Comparison of ENCODE assay signal across 16 cellular contexts in the genomic region with DNA sequence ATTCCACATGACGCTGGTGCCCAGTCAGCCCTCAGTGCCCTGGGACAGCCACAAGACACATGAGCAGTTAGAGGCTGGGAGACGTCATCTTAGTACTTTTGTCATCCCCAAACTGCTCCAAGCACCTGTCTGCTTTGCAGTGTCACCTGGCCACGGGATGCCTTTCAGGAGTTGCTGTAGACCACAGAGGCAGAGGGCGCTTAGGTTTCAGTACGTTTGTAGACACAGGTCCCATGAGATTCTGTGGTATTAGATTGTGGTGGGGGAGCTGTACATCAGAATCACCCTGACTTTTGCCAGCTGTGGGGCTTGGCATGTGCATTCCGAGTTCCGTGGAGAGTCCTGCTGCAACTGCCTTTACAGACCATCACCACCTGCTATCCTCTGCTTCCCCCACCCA. TPM values are rescaled to one million over a fixed set of nuclear protein-coding genes. Genes with fewer than 3 reads are reported as not detected.
DNase-seq lines count a peak whose midpoint lies in the region; ATAC-seq and TF ChIP-seq lines count a peak whose summit lies in the region.
"Had no signal": no experiment of that assay in that cellular context is flagged by ENCODE, and none has a peak within 500 bp of the region (broad histone marks: within the 10 kb centered on the region; RNA-seq: fewer than 3 reads in every experiment).

No MANE protein-coding gene starts in this region.

- H3K79me2 ChIP-seq in osteoblast (ENCODE audit: insufficient read depth, low read length), result peaks cover 4% of the 10 kb centered on the region

- TF ChIP-seq CTCF in GM12865 (IDR thresholded peaks at IDR 0.05; ENCODE audit: insufficient read depth, low read depth, low read length, missing control alignments) (no peak), activated B cell treated with CpG ODN at 0.5 μM for 24 hours (IDR thresholded peaks at IDR 0.05) (no peak), osteoblast (IDR thresholded peaks at IDR 0.05; ENCODE audit: extremely low read depth, low read depth, low read length) (no peak)

- H3K27ac ChIP-seq in osteoblast (ENCODE audit: low read depth, low read length), result no peak overlapping the region
- H3K27ac ChIP-seq: GM23248, SJSA1 had no signal

- ATAC-seq in HG03354 (IDR thresholded peaks at IDR 0.05; ENCODE audit: poor library complexity, severe bottlenecking, unreplicated experiment), result peak; percentile 60
- ATAC-seq in activated B cell treated with CpG ODN at 0.5 μM for 24 hours (ENCODE audit: low read depth), result peak; percentile 64
- ATAC-seq in GM18870 (IDR thresholded peaks at IDR 0.05; ENCODE audit: unreplicated experiment), result no peak
- no peak for ATAC-seq in HG03280 (IDR thresholded peaks at IDR 0.05; ENCODE audit: unreplicated experiment)

- H3K27me3 Mint-ChIP-seq in activated B cell treated with CpG ODN at 0.5 μM for 24 hours, result no peaks in the 10 kb centered on the region
- no peaks in the 10 kb centered on the region for H3K27me3 Mint-ChIP-seq in activated T-cell treated with anti-CD3 and anti-CD28 coated beads, Interleukin-2, amount 50 U/mL, for 24 hours
- no peaks in the 10 kb centered on the region for H3K27me3 Mint-ChIP-seq in immature natural killer cell (ENCODE audit: low read depth in 3 of 3)

- H2AFZ ChIP-seq in osteoblast (ENCODE audit: low read length), result no peak overlapping the region
- H2AFZ ChIP-seq: GM23248 had no signal

- H3K4me1 Mint-ChIP-seq in activated B cell treated with CpG ODN at 0.5 μM for 24 hours (peaks cover 11% of the 10 kb centered on the region), immature natural killer cell (no peaks in the 10 kb centered on the region)
- H3K4me1 Mint-ChIP-seq in activated T-cell treated with anti-CD3 and anti-CD28 coated beads, Interleukin-2, amount 50 U/mL, for 24 hours (ENCODE audit: low read depth), result no peaks in the 10 kb centered on the region

- intact Hi-C loops in activated B cell treated with CpG ODN at 0.5 μM for 24 hours (cut with micrococcal nuclease), result no loop called here

- H3K4me3 ChIP-seq in GM12865 (ENCODE audit: low read depth, low read length) (no peak overlapping the region), osteoblast (ENCODE audit: insufficient read depth, low read length) (no peak overlapping the region)
- H3K4me3 ChIP-seq: GM23248, SJSA1 had no signal

- H3K4me1 ChIP-seq in osteoblast (ENCODE audit: insufficient read depth, low read length), result no peaks in the 10 kb centered on the region
- H3K4me1 ChIP-seq: SJSA1 had no signal

- CTCF ChIA-PET in activated B cell treated with CpG ODN at 0.5 μM for 24 hours (lab: Charles Lee), result interaction anchor here (1.0 kb wide), 1 partner anchor 222 kb away, joined by 4 read pairs; no protein-coding TSS in a partner anchor

- H4K20me1 ChIP-seq in osteoblast (ENCODE audit: insufficient read depth, low read length), result peaks cover 19% of the 10 kb centered on the region

- H3K4me2 ChIP-seq in osteoblast (ENCODE audit: insufficient read depth, low read length), result no peak overlapping the region

- DNase-seq in GM12865 (ENCODE audit: low read depth), result peak; percentile 54
- no peak for DNase-seq in activated B cell treated with CpG ODN at 0.5 μM for 24 hours
- peak; percentile 13 for DNase-seq in osteoblast (ENCODE audit: insufficient read length, low spot score, missing footprints)
- DNase-seq in activated T-cell treated with anti-CD3 and anti-CD28 coated beads, Interleukin-2, amount 50 U/mL, for 24 hours, result no peak
- DNase-seq in immature natural killer cell, result no peak
- DNase-seq: AML-193, GM23248, NCI-H1436, NCI-H2081, NCI-H226, NCI-H526 treated with DMSO at 0.1 percent for 48 hours, SW 1271 had no signal

- H3K36me3 Mint-ChIP-seq in activated B cell treated with CpG ODN at 0.5 μM for 24 hours (ENCODE audit: low read depth) (peaks cover 78% of the 10 kb centered on the region), immature natural killer cell (peaks cover 3 to 22% (median 5%) of the 10 kb centered on the region in 3 donors)
- H3K36me3 Mint-ChIP-seq in activated T-cell treated with anti-CD3 and anti-CD28 coated beads, Interleukin-2, amount 50 U/mL, for 24 hours (ENCODE audit: low read depth), result peaks cover 90% of the 10 kb centered on the region

- H3K4me3 Mint-ChIP-seq in activated B cell treated with CpG ODN at 0.5 μM for 24 hours (no peak overlapping the region), immature natural killer cell (no peak overlapping the region)
- H3K4me3 Mint-ChIP-seq in activated T-cell treated with anti-CD3 and anti-CD28 coated beads, Interleukin-2, amount 50 U/mL, for 24 hours, result no peak overlapping the region

- H3K9me3 ChIP-seq in osteoblast (ENCODE audit: low read depth, low read length), result no peaks in the 10 kb centered on the region
- H3K9me3 ChIP-seq: SJSA1 had no signal

- peaks cover 76% of the 10 kb centered on the region for H3K36me3 ChIP-seq in osteoblast (ENCODE audit: insufficient read depth, low read length)

- no peaks in the 10 kb centered on the region for H3K27me3 ChIP-seq in osteoblast (ENCODE audit: insufficient read depth, low read length)
- H3K27me3 ChIP-seq: SJSA1 had no signal

- POLR2A ChIA-PET in activated B cell treated with CpG ODN at 0.5 μM for 24 hours (lab: Charles Lee), result interaction anchor here (0.6 kb wide), 1 partner anchor 163 kb away, joined by 4 read pairs; no protein-coding TSS in a partner anchor

- H3K27ac Mint-ChIP-seq in activated B cell treated with CpG ODN at 0.5 μM for 24 hours, result no peak overlapping the region
- no peak overlapping the region for H3K27ac Mint-ChIP-seq in activated T-cell treated with anti-CD3 and anti-CD28 coated beads, Interleukin-2, amount 50 U/mL, for 24 hours
- peak overlapping the region in 1 of 6 donors; percentile 40 for H3K27ac Mint-ChIP-seq in immature natural killer cell

- no peaks in the 10 kb centered on the region for H3K9me3 Mint-ChIP-seq in activated B cell treated with CpG ODN at 0.5 μM for 24 hours
- H3K9me3 Mint-ChIP-seq in activated T-cell treated with anti-CD3 and anti-CD28 coated beads, Interleukin-2, amount 50 U/mL, for 24 hours, result no peaks in the 10 kb centered on the region
- H3K9me3 Mint-ChIP-seq in immature natural killer cell, result no peaks in the 10 kb centered on the region

RNA-seq across cellular contexts. Expression of gene MAVS, which starts 16.7 kb away (rescaled TPM):
- 33.5 and 39.7 TPM in 2 replicates for total RNA-seq in activated B cell treated with CpG ODN at 0.5 μM for 24 hours
- total RNA-seq in osteoblast, result 32.1 and 32.2 TPM in 2 replicates
- polyA plus RNA-seq in immature natural killer cell, result 1 to 10 TPM; 1.8 to 9.3 (median 2.5) TPM

RNA-seq across cellular contexts. Expression of gene PANK2, which starts 25.9 kb away (rescaled TPM):
- 52.1 and 55.0 TPM in 2 replicates for total RNA-seq in activated B cell treated with CpG ODN at 0.5 μM for 24 hours
- total RNA-seq in osteoblast, result 57.2 and 60.4 TPM in 2 replicates
- 10 to 100 TPM; 42.1 to 53.0 (median 44.3) TPM for polyA plus RNA-seq in immature natural killer cell

RNA-seq across cellular contexts. Expression of gene AP5S1, which starts 43.0 kb away (rescaled TPM):
- total RNA-seq in activated B cell treated with CpG ODN at 0.5 μM for 24 hours (13.4 and 13.5 TPM in 2 replicates), osteoblast (23.9 and 25.3 TPM in 2 replicates)
- 10 to 100 TPM; 16.3 to 23.1 (median 17.4) TPM for polyA plus RNA-seq in immature natural killer cell

Comparison
In these comparisons a context has a peak if more than half of its experiments do, and no peak if none do; other contexts are left out.
1. DNase-seq: peak in GM12865 (single experiment) and osteoblast (single experiment); none in activated B cell treated with CpG ODN at 0.5 μM for 24 hours (single experiment), activated T-cell treated with anti-CD3 and anti-CD28 coated beads, Interleukin-2, amount 50 U/mL, for 24 hours (single experiment) and immature natural killer cell (0 of 3).
2. ATAC-seq: peak in HG03354 (single experiment) and activated B cell treated with CpG ODN at 0.5 μM for 24 hours (single experiment); none in GM18870 (single experiment) and HG03280 (single experiment).